Comparison of ENCODE assay signal across 28 cellular contexts in genomic region chr11:113979427-113979826, GRCh38. TPM values are rescaled to one million over a fixed set of nuclear protein-coding genes. Genes with fewer than 3 reads are reported as not detected.
"Had no signal": no experiment of that assay in that cellular context is flagged by ENCODE, and none has a peak within 500 bp of the region (broad histone marks: within the 10 kb centered on the region; RNA-seq: fewer than 3 reads in every experiment).

No MANE protein-coding gene starts in this region.

- H3K4me1 ChIP-seq: ascending aorta, SJSA1 had no signal

- H3K9me3 ChIP-seq: ascending aorta, body of pancreas, SJSA1 had no signal

- H3K9me3 Mint-ChIP-seq: activated naive CD4-positive, alpha-beta T cell treated with anti-CD3 and anti-CD28 coated beads, Interleukin-2, amount 50 U/mL, for 72 hours; activated naive CD8-positive, alpha-beta T cell treated with anti-CD3 and anti-CD28 coated beads, Interleukin-2, amount 50 U/mL, for 24 hours; activated T-cell treated with anti-CD3 and anti-CD28 coated beads, Interleukin-2, amount 50 U/mL, for 4 hours; T-helper 1 cell treated with Interleukin-12 subunit alpha and Interleukin-12 subunit beta and Interleukin-4 antibody, amounts not matched to agents 30 μg/mL and 1 μg/mL, for 36 hours had no signal

- H3K36me3 Mint-ChIP-seq: activated naive CD4-positive, alpha-beta T cell treated with anti-CD3 and anti-CD28 coated beads, Interleukin-2, amount 50 U/mL, for 72 hours had no signal

- DNase-seq: activated CD4-positive, alpha-beta T cell treated with anti-CD3 and anti-CD28 coated beads for 48 hours; activated CD4-positive, alpha-beta T cell treated with anti-CD3 and anti-CD28 coated beads, Interleukin-2, amount 50 U/mL, for 4 hours; activated CD4-positive, CD25-positive, alpha-beta regulatory T cell treated with anti-CD3 and anti-CD28 coated beads, Interleukin-2, amount 50 U/mL, for 72 hours; activated CD8-positive, alpha-beta T cell treated with anti-CD3 and anti-CD28 coated beads, Interleukin-2, amount 10 ng/mL, durations not matched to agents 7 days and 5 days; activated naive CD4-positive, alpha-beta T cell treated with Interleukin-2 at 50 U/mL for 16 hours; activated naive CD8-positive, alpha-beta T cell treated with anti-CD3 and anti-CD28 coated beads, Interleukin-2, amount 50 U/mL, for 24 hours; activated T-cell treated with anti-CD3 and anti-CD28 coated beads, Interleukin-2, amount 50 U/mL, for 4 hours; amniotic stem cell; body of pancreas; central memory CD4-positive, alpha-beta T cell; KG1; NCI-H1105; NCI-H1436 treated with DMSO at 0.1 percent for 48 hours; NCI-H187; NCI-H2171; NCI-H2227 treated with DMSO at 0.1 percent for 48 hours; NCI-H526; NCI-H774; NK-92 treated with Interleukin-12 subunit alpha and Interleukin-12 subunit beta, amount 100 ng/mL, for 24 hours; SHP77 had no signal

- H3K36me3 ChIP-seq: ascending aorta, SJSA1 had no signal

- H3K27ac ChIP-seq: ascending aorta, body of pancreas, SJSA1 had no signal

- ATAC-seq: activated CD8-positive, alpha-beta T cell treated with anti-CD3 and anti-CD28 coated beads, Interleukin-2, amount 10 ng/mL, durations not matched to agents 7 days and 5 days; activated naive CD4-positive, alpha-beta T cell treated with anti-CD3 and anti-CD28 coated beads, Interleukin-2, amount 50 U/mL, for 72 hours; activated naive CD8-positive, alpha-beta T cell treated with anti-CD3 and anti-CD28 coated beads, Interleukin-2, amount 50 U/mL, for 24 hours; activated T-cell treated with anti-CD3 and anti-CD28 coated beads, Interleukin-2, amount 50 U/mL, for 4 hours; body of pancreas had no signal

- H3K4me3 ChIP-seq: ascending aorta, body of pancreas, SJSA1 had no signal

- H3K4me3 Mint-ChIP-seq: activated CD8-positive, alpha-beta T cell treated with anti-CD3 and anti-CD28 coated beads, Interleukin-2, amount 10 ng/mL, durations not matched to agents 7 days and 5 days; activated naive CD8-positive, alpha-beta T cell treated with anti-CD3 and anti-CD28 coated beads, Interleukin-2, amount 50 U/mL, for 24 hours; activated T-cell treated with anti-CD3 and anti-CD28 coated beads, Interleukin-2, amount 50 U/mL, for 4 hours; T-helper 1 cell treated with Interleukin-12 subunit alpha and Interleukin-12 subunit beta and Interleukin-4 antibody, amounts not matched to agents 30 μg/mL and 1 μg/mL, for 36 hours had no signal

- H3K27me3 ChIP-seq: ascending aorta, SJSA1 had no signal

- H3K27ac Mint-ChIP-seq: activated CD8-positive, alpha-beta T cell treated with anti-CD3 and anti-CD28 coated beads, Interleukin-2, amount 10 ng/mL, durations not matched to agents 7 days and 5 days; activated naive CD4-positive, alpha-beta T cell treated with anti-CD3 and anti-CD28 coated beads, Interleukin-2, amount 50 U/mL, for 72 hours; activated naive CD8-positive, alpha-beta T cell treated with anti-CD3 and anti-CD28 coated beads, Interleukin-2, amount 50 U/mL, for 24 hours; T-helper 1 cell treated with Interleukin-12 subunit alpha and Interleukin-12 subunit beta and Interleukin-4 antibody, amounts not matched to agents 30 μg/mL and 1 μg/mL, for 36 hours had no signal

RNA-seq across cellular contexts. Expression of gene HTR3A, which starts 4.5 kb away (rescaled TPM):
- total RNA-seq: activated CD8-positive, alpha-beta T cell treated with anti-CD3 and anti-CD28 coated beads, Interleukin-2, amount 10 ng/mL, durations not matched to agents 7 days and 5 days; activated naive CD4-positive, alpha-beta T cell treated with anti-CD3 and anti-CD28 coated beads, Interleukin-2, amount 50 U/mL, for 72 hours; activated T-cell treated with anti-CD3 and anti-CD28 coated beads, Interleukin-2, amount 50 U/mL, for 4 hours; ascending aorta; bronchial epithelial cell; chondrocyte; MCF 10A; NCI-H460; SJSA1 had no signal
